ENCODE assay signal across 15 cellular contexts in genomic region chr1:41769068-41769467, GRCh38.
A peak's percentile ranks its signal among the peaks of the same experiment; 100 is the strongest.
DNase-seq lines count a peak whose midpoint lies in the region; ATAC-seq and TF ChIP-seq lines count a peak whose summit lies in the region.
"Had no signal": no experiment of that assay in that cellular context is flagged by ENCODE, and none has a peak within 500 bp of the region (broad histone marks: within the 10 kb centered on the region; RNA-seq: fewer than 3 reads in every experiment).

No MANE protein-coding gene starts in this region.

- BruUV-seq in OCI-LY7 (replicated peaks; lab: Mats Ljungman, UMichigan), result no TSS peak

- CTCF ChIA-PET in OCI-LY7 (lab: Charles Lee; ENCODE audit: unreplicated experiment), result no interaction called here

- no peaks in the 10 kb centered on the region for H3K9me3 ChIP-seq in left ventricle myocardium inferior (replicated peaks)
- H3K9me3 ChIP-seq in MG63, result no peaks in the 10 kb centered on the region
- H3K9me3 ChIP-seq in OCI-LY7 (ENCODE audit: low read length), result no peaks in the 10 kb centered on the region

- TF ChIP-seq CTCF in left ventricle myocardium inferior (IDR thresholded peaks at IDR 0.05; ENCODE audit: borderline replicate concordance), result no peak
- TF ChIP-seq CTCF in choroid plexus epithelial cell (conservative IDR thresholded peaks at IDR 0.05; ENCODE audit: low read depth, low read length), result no peak
- no peak for TF ChIP-seq CTCF in OCI-LY7 (conservative IDR thresholded peaks at IDR 0.05; ENCODE audit: low read length)

- H3K27ac ChIP-seq in left ventricle myocardium inferior (replicated peaks) (peak overlapping the region; percentile 18), OCI-LY7 (ENCODE audit: low read depth, low read length, poor library complexity, severe bottlenecking) (no peak overlapping the region)

- H4K20me1 ChIP-seq in OCI-LY7 (ENCODE audit: insufficient read depth, low read length), result no peaks in the 10 kb centered on the region

- H3K4me1 ChIP-seq in left ventricle myocardium inferior (peaks cover 80% of the 10 kb centered on the region), OCI-LY7 (ENCODE audit: insufficient read depth, low read length, poor library complexity, severe bottlenecking) (peaks cover 9% of the 10 kb centered on the region)

- no peaks in the 10 kb centered on the region for H3K9me2 ChIP-seq in OCI-LY7 (ENCODE audit: insufficient read depth, low read length)

- H2AFZ ChIP-seq in OCI-LY7 (ENCODE audit: low read length), result no peak overlapping the region

- H3K36me3 ChIP-seq in left ventricle myocardium inferior (no peaks in the 10 kb centered on the region), MG63 (no peaks in the 10 kb centered on the region), OCI-LY7 (ENCODE audit: insufficient read depth, low read length) (no peaks in the 10 kb centered on the region)

- ATAC-seq in Right ventricle myocardium inferior, result no peak
- ATAC-seq in GM21723 (IDR thresholded peaks at IDR 0.05; ENCODE audit: unreplicated experiment), result no peak
- no peak for ATAC-seq in HG03342 (IDR thresholded peaks at IDR 0.05; ENCODE audit: unreplicated experiment)

- no peak overlapping the region for H3K4me3 ChIP-seq in left ventricle myocardium inferior
- no peak overlapping the region for H3K4me3 ChIP-seq in MG63
- no peak overlapping the region for H3K4me3 ChIP-seq in choroid plexus epithelial cell (ENCODE audit: low read depth, low read length)
- H3K4me3 ChIP-seq in OCI-LY7 (ENCODE audit: low read depth, low read length, poor library complexity, severe bottlenecking), result no peak overlapping the region

- DNase-seq in left ventricle myocardium inferior (no peak), Right ventricle myocardium inferior (ENCODE audit: missing footprints) (no peak), MG63 (peak; percentile 66), choroid plexus epithelial cell (ENCODE audit: low read depth) (peak; percentile 48), OCI-LY7 (ENCODE audit: low spot score) (no peak)
- DNase-seq: CD8-positive, alpha-beta memory T cell; DMS79; H7; HFFc6; NCI-H1105; NCI-H2081 treated with DMSO at 0.1 percent for 48 hours; NCI-H446 treated with DMSO at 0.1 percent for 48 hours; SIG-M5 had no signal

- intact Hi-C loops in left ventricle myocardium inferior (cut with micrococcal nuclease), result no loop called here
- intact Hi-C loops in Right ventricle myocardium inferior (cut with DNase I), result loop anchor here (10.0 kb wide), 1 partner anchor 76 kb away; no protein-coding TSS in a partner anchor
- intact Hi-C loops in OCI-LY7 (cut with micrococcal nuclease; ENCODE audit: unreplicated experiment), result no loop called here

- POLR2A ChIA-PET in OCI-LY7 (lab: Charles Lee), result interaction anchor here (1.1 kb wide), 1 partner anchor 12 kb away, joined by 5 read pairs; no protein-coding TSS in a partner anchor

- H3K4me2 ChIP-seq in OCI-LY7 (ENCODE audit: low read length), result no peak overlapping the region

- H3K79me2 ChIP-seq in OCI-LY7 (ENCODE audit: insufficient read depth, low read depth, low read length), result no peaks in the 10 kb centered on the region

- H3K27me3 ChIP-seq in left ventricle myocardium inferior (ENCODE audit: low read depth) (no peaks in the 10 kb centered on the region), MG63 (no peaks in the 10 kb centered on the region)

Comparison
In these comparisons a context has a peak if more than half of its experiments do, and no peak if none do; other contexts are left out.
1. DNase-seq: peak in MG63 (single experiment) and choroid plexus epithelial cell (single experiment); none in left ventricle myocardium inferior (single experiment), Right ventricle myocardium inferior (single experiment) and OCI-LY7 (single experiment).